In the genomic region with DNA sequence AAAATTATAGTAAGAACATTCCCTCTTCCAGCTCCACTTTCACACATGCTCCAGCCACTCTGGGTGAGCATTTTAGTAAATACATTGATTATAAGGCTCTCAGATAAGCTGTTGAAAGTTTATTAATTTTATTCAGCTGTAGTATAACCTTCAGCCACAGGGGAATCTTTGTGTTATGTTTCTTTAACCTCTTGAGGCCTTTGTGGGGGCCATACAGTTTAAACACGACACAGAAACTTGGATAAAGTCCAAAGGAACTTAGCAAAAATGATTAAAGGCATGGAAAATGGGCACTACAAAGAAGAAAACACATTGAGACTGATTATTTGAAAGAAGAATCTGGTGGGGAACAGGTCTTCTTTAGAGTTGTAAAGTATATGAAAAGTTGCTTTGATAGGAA, we compare ENCODE assay signal across 19 cellular contexts.
DNase-seq lines count a peak whose midpoint lies in the region; ATAC-seq and TF ChIP-seq lines count a peak whose summit lies in the region.
"Had no signal": no experiment of that assay in that cellular context is flagged by ENCODE, and none has a peak within 500 bp of the region (broad histone marks: within the 10 kb centered on the region; RNA-seq: fewer than 3 reads in every experiment).

No MANE protein-coding gene starts in this region.

- H3K4me3 ChIP-seq in AG04450 (ENCODE audit: low read depth, low read length) (no peak overlapping the region), OCI-LY1 (ENCODE audit: low read depth, low read length, poor library complexity, severe bottlenecking) (no peak overlapping the region), gastrocnemius medialis (no peak overlapping the region), brain microvascular endothelial cell (ENCODE audit: low read depth, low read length) (no peak overlapping the region)
- H3K4me3 ChIP-seq: BLaER1 treated with 17β-estradiol and CSF1 and Interleukin-3, amounts not matched to agents 10 nM and 100 nM; GM23338; PC-9 had no signal

- H3K36me3 ChIP-seq in OCI-LY1 (ENCODE audit: insufficient read depth, low read length) (peaks cover 30% of the 10 kb centered on the region), gastrocnemius medialis (peaks cover 0 to 6% of the 10 kb centered on the region in 2 donors), brain microvascular endothelial cell (replicated peaks) (no peaks in the 10 kb centered on the region)

- peaks cover 66% of the 10 kb centered on the region for H3K4me1 Mint-ChIP-seq in osteocyte (ENCODE audit: unreplicated experiment)
- H3K4me1 Mint-ChIP-seq in stimulated activated memory B cell treated with anti-CD40 and anti-IgM and Interleukin-4, amounts not matched to agents 10 μg/mL and 1 μg/mL and 100 μg/mL, for 72 hours, result no peaks in the 10 kb centered on the region
- H3K4me1 Mint-ChIP-seq: GM23338 had no signal

- H3K4me3 Mint-ChIP-seq in osteocyte (ENCODE audit: unreplicated experiment), result no peak overlapping the region
- no peak overlapping the region for H3K4me3 Mint-ChIP-seq in stimulated activated memory B cell treated with anti-CD40 and anti-IgM and Interleukin-4, amounts not matched to agents 10 μg/mL and 1 μg/mL and 100 μg/mL, for 72 hours
- H3K4me3 Mint-ChIP-seq: CD8-positive, alpha-beta T cell; GM23338 had no signal

- H3K9me2 ChIP-seq in OCI-LY1 (ENCODE audit: low read depth, low read length), result no peaks in the 10 kb centered on the region

- DNase-seq in AG04450 (ENCODE audit: low read depth, low spot score), result no peak
- peak; percentile 39 for DNase-seq in dermis blood vessel endothelial cell
- DNase-seq in osteocyte (ENCODE audit: extremely low spot score, unreplicated experiment), result no peak
- DNase-seq in gastrocnemius medialis, result no peak
- no peak for DNase-seq in brain microvascular endothelial cell
- DNase-seq: Calu3; CD8-positive, alpha-beta T cell; EL; HCEC 1CT; KBM-7; NCI-H1417; NCI-H187 treated with DMSO at 0.1 percent for 48 hours; NCI-H345; NCI-H524 treated with DMSO at 0.1 percent for 48 hours; PC-9 had no signal

- no peaks in the 10 kb centered on the region for H3K9me3 Mint-ChIP-seq in osteocyte (ENCODE audit: unreplicated experiment)
- no peaks in the 10 kb centered on the region for H3K9me3 Mint-ChIP-seq in stimulated activated memory B cell treated with anti-CD40 and anti-IgM and Interleukin-4, amounts not matched to agents 10 μg/mL and 1 μg/mL and 100 μg/mL, for 72 hours
- H3K9me3 Mint-ChIP-seq: CD8-positive, alpha-beta T cell; GM23338 had no signal

- peak overlapping the region; percentile 58 for H3K4me2 ChIP-seq in OCI-LY1 (ENCODE audit: low read length)
- H3K4me2 ChIP-seq: GM23338, PC-9 had no signal

- no peaks in the 10 kb centered on the region for H4K20me1 ChIP-seq in OCI-LY1 (ENCODE audit: insufficient read depth, low read length)
- H4K20me1 ChIP-seq: BLaER1 treated with 17β-estradiol and CSF1 and Interleukin-3, amounts not matched to agents 10 nM and 100 nM had no signal

- no peak overlapping the region for H2AFZ ChIP-seq in OCI-LY1 (ENCODE audit: low read length)
- H2AFZ ChIP-seq: GM23338, PC-9 had no signal

- H3K27me3 Mint-ChIP-seq in osteocyte (ENCODE audit: unreplicated experiment), result no peaks in the 10 kb centered on the region
- no peaks in the 10 kb centered on the region for H3K27me3 Mint-ChIP-seq in stimulated activated memory B cell treated with anti-CD40 and anti-IgM and Interleukin-4, amounts not matched to agents 10 μg/mL and 1 μg/mL and 100 μg/mL, for 72 hours

- peaks cover 14% of the 10 kb centered on the region for H3K36me3 Mint-ChIP-seq in osteocyte (ENCODE audit: unreplicated experiment)
- peaks cover 66% of the 10 kb centered on the region for H3K36me3 Mint-ChIP-seq in stimulated activated memory B cell treated with anti-CD40 and anti-IgM and Interleukin-4, amounts not matched to agents 10 μg/mL and 1 μg/mL and 100 μg/mL, for 72 hours

- peaks cover 77% of the 10 kb centered on the region for H3K4me1 ChIP-seq in OCI-LY1 (ENCODE audit: insufficient read depth, low read length, severe bottlenecking)
- H3K4me1 ChIP-seq in gastrocnemius medialis, result peaks cover 18 to 20% of the 10 kb centered on the region in 2 donors

- TF ChIP-seq CTCF in AG04450 (IDR thresholded peaks at IDR 0.05; ENCODE audit: low read depth, low read length) (0 out of 2 replicates have a peak, but pooled peaks have one; percentile 5), OCI-LY1 (IDR thresholded peaks at IDR 0.05; ENCODE audit: low read length) (peak; percentile 13; the same call in 1 of the 2 replicates), osteocyte (IDR thresholded peaks at IDR 0.05) (peak; percentile 17), gastrocnemius medialis (IDR thresholded peaks at IDR 0.05 in 4 of 5, conservative IDR thresholded peaks at IDR 0.05 in 1 of 5) (no peak), brain microvascular endothelial cell (IDR thresholded peaks at IDR 0.05; ENCODE audit: low read depth, low read length, missing control alignments) (no peak)

- POLR2A ChIA-PET in AG04450 (lab: Yijun Ruan, JAX), result no interaction called here

- H3K9me3 ChIP-seq in AG04450 (ENCODE audit: control insufficient read depth, insufficient read depth, low read length), result no peaks in the 10 kb centered on the region; the same call in 1 of the 2 replicates
- no peaks in the 10 kb centered on the region for H3K9me3 ChIP-seq in OCI-LY1 (ENCODE audit: low read length)
- H3K9me3 ChIP-seq in gastrocnemius medialis, result no peaks in the 10 kb centered on the region

- H3K27ac Mint-ChIP-seq in osteocyte (ENCODE audit: unreplicated experiment), result peak overlapping the region; percentile 5
- H3K27ac Mint-ChIP-seq in stimulated activated memory B cell treated with anti-CD40 and anti-IgM and Interleukin-4, amounts not matched to agents 10 μg/mL and 1 μg/mL and 100 μg/mL, for 72 hours, result no peak overlapping the region
- H3K27ac Mint-ChIP-seq: CD8-positive, alpha-beta T cell; GM23338 had no signal

- intact Hi-C loops in gastrocnemius medialis (cut with DNase I; ENCODE audit: low total_unique reads), result no loop called here

- in situ Hi-C loops in gastrocnemius medialis (cut with MboI; ENCODE audit: low sequenced_read_pairs in 4 of 4), result loop anchor here in 1 of 4 donors (25.0 kb wide), 1 partner anchor 241 kb away; no protein-coding TSS in a partner anchor
- in situ Hi-C loops in brain microvascular endothelial cell (cut with HindIII; ENCODE audit: low pct_ligation_motif_present, low sequenced_read_pairs), result no loop called here

- no peaks in the 10 kb centered on the region for H3F3A ChIP-seq in OCI-LY1 (ENCODE audit: insufficient read depth, low read length)

- ATAC-seq in gastrocnemius medialis, result no peak
- no peak for ATAC-seq in stimulated activated memory B cell treated with anti-CD40 and anti-IgM and Interleukin-4, amounts not matched to agents 10 μg/mL and 1 μg/mL and 100 μg/mL, for 72 hours
- ATAC-seq: CD8-positive, alpha-beta T cell; GM23338 had no signal

- no peaks in the 10 kb centered on the region for H3K79me2 ChIP-seq in OCI-LY1 (ENCODE audit: insufficient read depth, low read length)

- no peak overlapping the region for H3K27ac ChIP-seq in AG04450 (ENCODE audit: low read depth, low read length)
- H3K27ac ChIP-seq in OCI-LY1 (ENCODE audit: low read depth, low read length, poor library complexity, severe bottlenecking), result peak overlapping the region; percentile 99
- no peak overlapping the region for H3K27ac ChIP-seq in gastrocnemius medialis
- no peak overlapping the region for H3K27ac ChIP-seq in brain microvascular endothelial cell
- H3K27ac ChIP-seq: BLaER1 treated with 17β-estradiol and CSF1 and Interleukin-3, amounts not matched to agents 10 nM and 100 nM; PC-9 had no signal

- H3K9ac ChIP-seq in OCI-LY1 (ENCODE audit: low read length), result peak overlapping the region; percentile 72
- H3K9ac ChIP-seq: BLaER1 treated with 17β-estradiol and CSF1 and Interleukin-3, amounts not matched to agents 10 nM and 100 nM had no signal

- TF ChIP-seq POLR2A in gastrocnemius medialis (IDR thresholded peaks at IDR 0.05), result no peak

- H3K27me3 ChIP-seq in AG04450 (ENCODE audit: control insufficient read depth, insufficient read depth, low read length), result no peaks in the 10 kb centered on the region
- H3K27me3 ChIP-seq in OCI-LY1 (ENCODE audit: insufficient read depth, low read length), result no peaks in the 10 kb centered on the region
- H3K27me3 ChIP-seq in gastrocnemius medialis, result no peaks in the 10 kb centered on the region
- no peaks in the 10 kb centered on the region for H3K27me3 ChIP-seq in brain microvascular endothelial cell (replicated peaks)
- H3K27me3 ChIP-seq: BLaER1 treated with 17β-estradiol and CSF1 and Interleukin-3, amounts not matched to agents 10 nM and 100 nM had no signal

- CTCF ChIA-PET in AG04450 (lab: Charles Lee), result interaction anchor here (0.6 to 1.3 kb wide), 3 partner anchors 13 to 1548 kb away, joined by 3 to 4 read pairs (median 3); no protein-coding TSS in a partner anchor

Comparison
In these comparisons a context has a peak if more than half of its experiments do, and no peak if none do; other contexts are left out.
1. CTCF ChIP-seq: peak in AG04450 (single experiment), OCI-LY1 (single experiment) and osteocyte (single experiment); none in gastrocnemius medialis (0 of 5) and brain microvascular endothelial cell (single experiment).